1 cellular context compared by ENCODE assay signal in the genomic region with DNA sequence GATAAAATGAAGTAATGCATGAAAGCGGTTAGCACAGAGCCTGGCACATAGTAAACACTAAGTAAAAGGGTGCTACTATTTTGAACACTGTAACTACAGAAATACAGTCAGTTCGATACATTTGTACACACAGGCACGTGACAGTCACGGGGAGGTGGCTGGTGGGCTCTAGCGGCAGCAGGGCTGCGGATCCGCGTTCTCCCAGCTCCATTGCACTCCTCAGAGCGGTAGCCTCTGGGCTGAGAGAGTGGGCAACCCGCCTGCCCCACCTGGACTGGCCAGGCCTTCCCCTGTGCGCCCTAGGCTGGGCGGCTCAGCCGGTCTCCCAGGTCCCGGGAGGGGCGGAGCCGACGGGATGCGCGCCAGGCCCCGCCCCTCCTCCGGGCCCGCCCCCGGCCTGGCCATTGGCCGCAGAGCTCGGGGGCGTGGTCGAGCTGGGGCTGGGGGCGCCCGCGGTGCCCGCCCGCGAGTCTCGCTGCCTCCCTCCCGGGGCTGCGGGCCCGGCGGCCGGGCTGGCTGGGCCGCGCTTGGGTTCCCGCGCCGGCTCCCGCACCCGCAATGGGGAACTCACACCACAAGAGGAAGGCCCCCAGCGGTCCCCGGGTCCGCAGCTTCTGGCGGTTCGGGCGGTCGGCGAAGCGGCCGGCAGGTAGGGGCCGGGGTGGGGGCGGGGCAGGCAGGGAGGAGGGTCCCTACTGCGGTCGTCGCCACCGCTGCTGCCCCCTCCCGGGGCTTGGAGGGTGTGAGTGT.
TF ChIP-seq lines count a peak whose summit lies in the region.

No MANE protein-coding gene starts in this region.

TF ChIP-seq in GM12878, 131 proteins besides CTCF, POLR2A, EP300 and RAD21 (continued from another document):
- TF ChIP-seq LARP7 (IDR thresholded peaks at IDR 0.05) (peak; percentile 38; the same call in 1 of the 2 replicates), RAD51 (IDR thresholded peaks at IDR 0.05) (peak; percentile 34; the same call in 1 of the 2 replicates), RUNX3 (IDR thresholded peaks at IDR 0.05; ENCODE audit: low read length) (no peak), SP1 (IDR thresholded peaks at IDR 0.05; ENCODE audit: low read depth, low read length) (peak; percentile 52)
- TF ChIP-seq, protein P1, sequence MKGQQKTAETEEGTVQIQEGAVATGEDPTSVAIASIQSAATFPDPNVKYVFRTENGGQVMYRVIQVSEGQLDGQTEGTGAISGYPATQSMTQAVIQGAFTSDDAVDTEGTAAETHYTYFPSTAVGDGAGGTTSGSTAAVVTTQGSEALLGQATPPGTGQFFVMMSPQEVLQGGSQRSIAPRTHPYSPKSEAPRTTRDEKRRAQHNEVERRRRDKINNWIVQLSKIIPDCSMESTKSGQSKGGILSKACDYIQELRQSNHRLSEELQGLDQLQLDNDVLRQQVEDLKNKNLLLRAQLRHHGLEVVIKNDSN (IDR thresholded peaks at IDR 0.05; ENCODE audit: borderline replicate concordance, extremely low read length, insufficient read depth, low read depth, low read length) = peak; percentile 65
